19 cellular contexts compared by ENCODE assay signal in the genomic region with DNA sequence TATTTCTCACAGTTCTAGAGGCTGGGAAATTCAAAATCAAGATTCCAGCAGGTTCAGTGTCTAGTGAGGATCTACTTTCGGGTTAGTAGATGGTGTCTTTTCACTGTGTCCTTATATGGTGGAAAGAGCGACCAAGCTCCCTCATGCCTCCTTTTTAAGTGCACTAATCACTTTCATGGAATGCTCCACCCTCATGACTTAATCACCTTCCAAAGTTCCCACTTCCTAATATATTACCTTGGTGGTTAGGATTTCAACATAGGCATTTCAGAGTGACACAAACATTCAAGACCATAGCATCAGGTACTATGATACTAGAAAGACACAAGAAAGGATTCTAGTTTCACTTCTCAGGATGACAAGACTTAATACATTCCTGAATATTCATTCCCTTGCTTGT.
DNase-seq lines count a peak whose midpoint lies in the region; ATAC-seq and TF ChIP-seq lines count a peak whose summit lies in the region.
"Had no signal": no experiment of that assay in that cellular context is flagged by ENCODE, and none has a peak within 500 bp of the region (broad histone marks: within the 10 kb centered on the region; RNA-seq: fewer than 3 reads in every experiment).

No MANE protein-coding gene starts in this region.

- H3K36me3 ChIP-seq in HCT116 (ENCODE audit: control insufficient read depth in 1 of 2, insufficient read depth in 2 of 2, low read length in 2 of 2) (0 out of 4 replicates have a peak, but pooled peaks cover 0 to 6% of the 10 kb centered on the region in 2 experiments), RWPE2 (ENCODE audit: low read depth) (no peaks in the 10 kb centered on the region), uterus (no peaks in the 10 kb centered on the region)
- H3K36me3 ChIP-seq: BE2C had no signal

- no peak for DNase-seq in HCT116 (ENCODE audit: low read depth, low spot score)
- DNase-seq in RWPE2 (ENCODE audit: low spot score) = no peak
- DNase-seq in glomerular visceral epithelial cell (ENCODE audit: extremely low spot score) = peak; percentile 20
- no peak for DNase-seq in uterus
- DNase-seq in Calu3 = no peak
- DNase-seq in osteocyte (ENCODE audit: extremely low spot score, unreplicated experiment) = no peak
- DNase-seq: BE2C; CD4-positive, alpha-beta T cell; H9; MV-4-11; NCI-H1417; NCI-H2029; NCI-H2171 treated with DMSO at 0.1 percent for 48 hours; NCI-H446 treated with DMSO at 0.1 percent for 48 hours; NCI-H774; Right ventricle myocardium superior; SK-N-SH had no signal

- ATAC-seq in HCT116 (no peak), RWPE2 (ENCODE audit: low read depth) (peak; percentile 83), HG03108 (IDR thresholded peaks at IDR 0.05; ENCODE audit: unreplicated experiment) (no peak)
- ATAC-seq: Panc1 had no signal

- H3K9me2 ChIP-seq in HCT116 (ENCODE audit: insufficient read depth) = no peaks in the 10 kb centered on the region
- H3K9me2 ChIP-seq: SK-N-SH had no signal

- BruUV-seq in HCT116 (replicated peaks; lab: Mats Ljungman, UMichigan) = no TSS peak
- no TSS peak for BruUV-seq in Calu3 (replicated peaks; lab: Mats Ljungman, UMichigan)

- TF ChIP-seq RAD21 in HCT116 (IDR thresholded peaks at IDR 0.05; ENCODE audit: low read depth) = no peak

- H3K4me3 Mint-ChIP-seq in Calu3 (ENCODE audit: low read depth, unreplicated experiment) = no peak overlapping the region
- no peak overlapping the region for H3K4me3 Mint-ChIP-seq in osteocyte (ENCODE audit: unreplicated experiment)
- H3K4me3 Mint-ChIP-seq: CD4-positive, alpha-beta T cell; H9 had no signal

- H3K4me1 Mint-ChIP-seq in Calu3 (ENCODE audit: low read depth, unreplicated experiment) = no peaks in the 10 kb centered on the region
- H3K4me1 Mint-ChIP-seq in osteocyte (ENCODE audit: unreplicated experiment) = peaks cover 12% of the 10 kb centered on the region

- H3K27me3 ChIP-seq in HCT116 (ENCODE audit: insufficient read depth, low read length) = no peaks in the 10 kb centered on the region
- H3K27me3 ChIP-seq in RWPE2 (ENCODE audit: insufficient read depth, poor library complexity, severe bottlenecking) = no peaks in the 10 kb centered on the region
- no peaks in the 10 kb centered on the region for H3K27me3 ChIP-seq in uterus
- H3K27me3 ChIP-seq: BE2C had no signal

- H3K4me2 ChIP-seq in HCT116 (ENCODE audit: low read length) = no peak overlapping the region
- H3K4me2 ChIP-seq: SK-N-SH had no signal

- no peaks in the 10 kb centered on the region for H4K20me1 ChIP-seq in HCT116 (ENCODE audit: insufficient read depth)

- H3K27me3 Mint-ChIP-seq in Calu3 (ENCODE audit: unreplicated experiment) (no peaks in the 10 kb centered on the region), osteocyte (ENCODE audit: unreplicated experiment) (no peaks in the 10 kb centered on the region)
- H3K27me3 Mint-ChIP-seq: CD4-positive, alpha-beta T cell had no signal

- H3K4me1 ChIP-seq in HCT116 (ENCODE audit: control insufficient read depth in 1 of 2, insufficient read depth in 2 of 2, low read length in 2 of 2) (0 out of 4 replicates have a peak, but pooled peaks cover 0 to 5% of the 10 kb centered on the region in 2 experiments), RWPE2 (ENCODE audit: insufficient read depth, poor library complexity, severe bottlenecking) (no peaks in the 10 kb centered on the region), uterus (peaks cover 0 to 3% of the 10 kb centered on the region in 2 donors)
- H3K4me1 ChIP-seq: BE2C had no signal

- CTCF ChIA-PET in HCT116 (lab: Charles Lee) = no interaction called here
- CTCF ChIA-PET in Calu3 (lab: Charles Lee) = no interaction called here

- H3K27ac Mint-ChIP-seq in Calu3 (ENCODE audit: unreplicated experiment) = no peak overlapping the region
- no peak overlapping the region for H3K27ac Mint-ChIP-seq in osteocyte (ENCODE audit: unreplicated experiment)
- H3K27ac Mint-ChIP-seq: CD4-positive, alpha-beta T cell; H9 had no signal

- H3K79me2 ChIP-seq in HCT116 (ENCODE audit: insufficient read depth, low read length) = no peaks in the 10 kb centered on the region

- no peak overlapping the region for H3K27ac ChIP-seq in HCT116 (ENCODE audit: low read depth, low read length)
- H3K27ac ChIP-seq in RWPE2 (ENCODE audit: poor library complexity, severe bottlenecking) = peak overlapping the region; percentile 8
- H3K27ac ChIP-seq in uterus = peak overlapping the region; percentile 61 to 67

- H3K9me3 ChIP-seq in HCT116 (ENCODE audit: control insufficient read depth in 1 of 2, insufficient read depth in 1 of 2, low read depth in 1 of 2, low read length in 2 of 2) = peaks cover 0 to 14% of the 10 kb centered on the region in 2 experiments; a peak in 1 of 4 replicates
- H3K9me3 ChIP-seq in RWPE2 (ENCODE audit: severe bottlenecking) = peaks cover 5% of the 10 kb centered on the region
- H3K9me3 ChIP-seq in uterus = no peaks in the 10 kb centered on the region

- no peak overlapping the region for H3K9ac ChIP-seq in HCT116 (ENCODE audit: low read length)
- H3K9ac ChIP-seq: SK-N-SH had no signal

- H3K4me3 ChIP-seq in HCT116 (replicated peaks in 1 of 2; ENCODE audit: low read depth in 1 of 2, low read length in 2 of 2) (no peak overlapping the region), RWPE2 (ENCODE audit: severe bottlenecking) (no peak overlapping the region), uterus (no peak overlapping the region)

- POLR2A ChIA-PET in HCT116 (lab: Charles Lee) = no interaction called here

- H3K36me3 Mint-ChIP-seq in Calu3 (ENCODE audit: insufficient read depth, unreplicated experiment) (no peaks in the 10 kb centered on the region), osteocyte (ENCODE audit: unreplicated experiment) (no peaks in the 10 kb centered on the region)

- no peak for TF ChIP-seq POLR2A in HCT116 (IDR thresholded peaks at IDR 0.05; ENCODE audit: borderline replicate concordance, extremely low read depth, insufficient read depth, insufficient read length)
- TF ChIP-seq POLR2A in uterus (IDR thresholded peaks at IDR 0.05) = no peak

- intact Hi-C loops in HCT116 (cut with micrococcal nuclease) = no loop called here
- intact Hi-C loops in uterus (cut with DNase I; ENCODE audit: low total_unique reads) = no loop called here
- intact Hi-C loops in Calu3 (cut with micrococcal nuclease; ENCODE audit: unreplicated experiment) = no loop called here

- RAD21 ChIA-PET in HCT116 (lab: Charles Lee; ENCODE audit: low non-redundant PET in 1 of 2, low total read pairs in 2 of 2, uncharacterized antibody in 2 of 2, unreplicated experiment in 2 of 2) = no interaction called here

- H3K9me3 Mint-ChIP-seq in Calu3 (ENCODE audit: low read depth, unreplicated experiment) = peaks cover 15% of the 10 kb centered on the region
- H3K9me3 Mint-ChIP-seq in osteocyte (ENCODE audit: unreplicated experiment) = peaks cover 21% of the 10 kb centered on the region
- H3K9me3 Mint-ChIP-seq: CD4-positive, alpha-beta T cell had no signal

- H2AFZ ChIP-seq in HCT116 (ENCODE audit: low read depth, low read length, poor library complexity, severe bottlenecking) = no peak overlapping the region

- TF ChIP-seq CTCF in HCT116 (IDR thresholded peaks at IDR 0.05 in 2 of 3, conservative IDR thresholded peaks at IDR 0.05 in 1 of 3; ENCODE audit: borderline replicate concordance in 1 of 3, insufficient read depth in 1 of 3, low read depth in 2 of 3, low read length in 2 of 3) = no peak
- no peak for TF ChIP-seq CTCF in RWPE2 (IDR thresholded peaks at IDR 0.05; ENCODE audit: poor library complexity, severe bottlenecking)
- no peak for TF ChIP-seq CTCF in uterus (IDR thresholded peaks at IDR 0.05)
- TF ChIP-seq CTCF in Calu3 (IDR thresholded peaks at IDR 0.05; ENCODE audit: unreplicated experiment) = no peak
- TF ChIP-seq CTCF in osteocyte (IDR thresholded peaks at IDR 0.05) = no peak

TF ChIP-seq in HCT116, 20 proteins besides CTCF, POLR2A, EP300 and RAD21:
- TF ChIP-seq, protein P1, sequence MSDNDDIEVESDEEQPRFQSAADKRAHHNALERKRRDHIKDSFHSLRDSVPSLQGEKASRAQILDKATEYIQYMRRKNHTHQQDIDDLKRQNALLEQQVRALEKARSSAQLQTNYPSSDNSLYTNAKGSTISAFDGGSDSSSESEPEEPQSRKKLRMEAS (IDR thresholded peaks at IDR 0.05) = no peak
- TF ChIP-seq CBX3 (IDR thresholded peaks at IDR 0.05; ENCODE audit: low read depth) (no peak), EGR1 (IDR thresholded peaks at IDR 0.05; ENCODE audit: low read depth) (no peak), ELF1 (IDR thresholded peaks at IDR 0.05; ENCODE audit: borderline replicate concordance, low read depth) (no peak), YY1 (IDR thresholded peaks at IDR 0.05; ENCODE audit: extremely low read depth, insufficient replicate concordance, low read depth, low read length) (no peak), SIN3A (IDR thresholded peaks at IDR 0.05; ENCODE audit: low read depth) (no peak), SRF (IDR thresholded peaks at IDR 0.05; ENCODE audit: low read depth) (peak; percentile 23; the same call in 1 of the 2 replicates), EZH2phosphoT487 (IDR thresholded peaks at IDR 0.05; ENCODE audit: borderline replicate concordance) (no peak), CEBPB (IDR thresholded peaks at IDR 0.05; ENCODE audit: low read depth) (peak; percentile 69; the same call in 1 of the 2 replicates), POLR2AphosphoS5 (IDR thresholded peaks at IDR 0.05; ENCODE audit: low read depth, low read length) (no peak)
- TF ChIP-seq, protein P2, sequence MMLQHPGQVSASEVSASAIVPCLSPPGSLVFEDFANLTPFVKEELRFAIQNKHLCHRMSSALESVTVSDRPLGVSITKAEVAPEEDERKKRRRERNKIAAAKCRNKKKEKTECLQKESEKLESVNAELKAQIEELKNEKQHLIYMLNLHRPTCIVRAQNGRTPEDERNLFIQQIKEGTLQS (IDR thresholded peaks at IDR 0.05) = no peak
